Comparison of ENCODE assay signal across 20 cellular contexts in genomic region chr12:41983394-41983793, GRCh38.
DNase-seq lines count a peak whose midpoint lies in the region; ATAC-seq, FAIRE-seq and TF ChIP-seq lines count a peak whose summit lies in the region.
"Had no signal": no experiment of that assay in that cellular context is flagged by ENCODE, and none has a peak within 500 bp of the region (broad histone marks: within the 10 kb centered on the region; RNA-seq: fewer than 3 reads in every experiment).

No MANE protein-coding gene starts in this region.

- no peak for TF ChIP-seq POLR2A in H54 (IDR thresholded peaks at IDR 0.05; ENCODE audit: low read depth, low read length)

- no peaks in the 10 kb centered on the region for H4K20me1 ChIP-seq in astrocyte (ENCODE audit: insufficient read depth, low read length)

- FAIRE-seq in astrocyte (lab: Jason Lieb, UNC) (no peak), H54 (lab: Jason Lieb, UNC) (no peak)
- FAIRE-seq: GM18507 had no signal

- in situ Hi-C loops in G401 (cut with HindIII; ENCODE audit: low sequenced_read_pairs), result no loop called here

- H3K27ac ChIP-seq in astrocyte (ENCODE audit: low read depth, low read length) (no peak overlapping the region), dorsolateral prefrontal cortex (no peak overlapping the region)
- H3K27ac ChIP-seq: brain microvascular endothelial cell, neural progenitor cell, psoas muscle, spleen had no signal

- no peaks in the 10 kb centered on the region for H3K36me3 ChIP-seq in astrocyte (ENCODE audit: insufficient read depth, low read length)
- H3K36me3 ChIP-seq: brain microvascular endothelial cell, neural progenitor cell, spleen had no signal

- H3K9me3 Mint-ChIP-seq in astrocyte (ENCODE audit: unreplicated experiment), result peaks cover 1% of the 10 kb centered on the region
- H3K9me3 Mint-ChIP-seq in nephron, result peaks cover 7% of the 10 kb centered on the region
- no peaks in the 10 kb centered on the region for H3K9me3 Mint-ChIP-seq in natural killer cell treated with Interleukin-12 subunit alpha and Interleukin-12 subunit beta and Interleukin-15 and Interleukin-18, amount 100 ng/mL, for 72 hours
- H3K9me3 Mint-ChIP-seq: activated T-helper 1 cell treated with anti-CD3 and anti-CD28 coated beads, Interleukin-12 subunit alpha, Interleukin-12 subunit beta, Interleukin-2, Interleukin-4 antibody, amounts not matched to agents 30 ng/mL and 10 ng/mL and 1 ng/mL, durations not matched to agents 14 hours and 24 hours and 36 hours; type B pancreatic cell had no signal

- TF ChIP-seq CTCF in astrocyte (IDR thresholded peaks at IDR 0.05; ENCODE audit: insufficient read depth, low read depth, low read length) (no peak), nephron (IDR thresholded peaks at IDR 0.05; ENCODE audit: unreplicated experiment in 3 of 3) (no peak), dorsolateral prefrontal cortex (IDR thresholded peaks at IDR 0.05 in 54 of 56, conservative IDR thresholded peaks at IDR 0.05 in 2 of 56; ENCODE audit: low read depth in 1 of 56, partially characterized antibody in 56 of 56) (no peak)

- no peak for ATAC-seq in natural killer cell treated with Interleukin-12 subunit alpha and Interleukin-12 subunit beta and Interleukin-15 and Interleukin-18, amount 100 ng/mL, for 72 hours
- ATAC-seq: left ventricle myocardium superior, psoas muscle, Right ventricle myocardium inferior had no signal

- H3K4me3 ChIP-seq in astrocyte (ENCODE audit: insufficient read depth, low read depth, low read length) (no peak overlapping the region), dorsolateral prefrontal cortex (no peak overlapping the region)
- H3K4me3 ChIP-seq: neural progenitor cell, psoas muscle, spleen had no signal

- H3K79me2 ChIP-seq in astrocyte (ENCODE audit: insufficient read depth, low read length), result no peaks in the 10 kb centered on the region

- H3K27me3 ChIP-seq in astrocyte (ENCODE audit: insufficient read depth, low read length) (no peaks in the 10 kb centered on the region), dorsolateral prefrontal cortex (no peaks in the 10 kb centered on the region)
- H3K27me3 ChIP-seq: brain microvascular endothelial cell, neural progenitor cell, spleen had no signal

- peaks cover 2% of the 10 kb centered on the region for H3K9me3 ChIP-seq in astrocyte (ENCODE audit: insufficient read depth, low read depth, low read length)
- H3K9me3 ChIP-seq: psoas muscle had no signal

- DNase-seq in G401 (ENCODE audit: low spot score) (peak; percentile 5), NCI-H146 treated with DMSO at 0.1 percent for 48 hours (lab: John Stamatoyannopoulos, UW; ENCODE audit: unreplicated experiment) (peak; percentile 37), astrocyte (ENCODE audit: low read depth) (peak; percentile 64), dorsolateral prefrontal cortex (no peak), COR-L47 (lab: John Stamatoyannopoulos, UW) (no peak), H54 (ENCODE audit: insufficient read length, low spot score) (no peak)
- DNase-seq in natural killer cell treated with Interleukin-12 subunit alpha and Interleukin-12 subunit beta and Interleukin-15 and Interleukin-18, amount 100 ng/mL, for 72 hours (ENCODE audit: low spot score), result no peak
- DNase-seq: brain microvascular endothelial cell; left ventricle myocardium superior; NCI-H510A; psoas muscle; spleen; stimulated activated CD4-positive, alpha-beta T cell treated with anti-CD3 and anti-CD28 coated beads, Interleukin-4, amount 100 ng/mL, for 24 hours had no signal

- no peaks in the 10 kb centered on the region for H3K36me3 Mint-ChIP-seq in astrocyte (ENCODE audit: low read depth, unreplicated experiment)
- peaks cover 5% of the 10 kb centered on the region for H3K36me3 Mint-ChIP-seq in nephron (ENCODE audit: low read depth)
- no peaks in the 10 kb centered on the region for H3K36me3 Mint-ChIP-seq in natural killer cell treated with Interleukin-12 subunit alpha and Interleukin-12 subunit beta and Interleukin-15 and Interleukin-18, amount 100 ng/mL, for 72 hours
- H3K36me3 Mint-ChIP-seq: activated naive CD8-positive, alpha-beta T cell had no signal

- intact Hi-C loops in dorsolateral prefrontal cortex (cut with DNase I), result no loop called here

- H3K9ac ChIP-seq in astrocyte (ENCODE audit: low read length), result no peak overlapping the region
- H3K9ac ChIP-seq: neural progenitor cell had no signal

- no peak overlapping the region for H3K4me2 ChIP-seq in astrocyte (ENCODE audit: low read length)
- H3K4me2 ChIP-seq: neural progenitor cell had no signal

- peaks cover 11% of the 10 kb centered on the region for H3K4me1 Mint-ChIP-seq in astrocyte (ENCODE audit: low read depth, unreplicated experiment)
- H3K4me1 Mint-ChIP-seq in nephron, result peaks cover 29% of the 10 kb centered on the region
- no peaks in the 10 kb centered on the region for H3K4me1 Mint-ChIP-seq in natural killer cell treated with Interleukin-12 subunit alpha and Interleukin-12 subunit beta and Interleukin-15 and Interleukin-18, amount 100 ng/mL, for 72 hours (ENCODE audit: low read depth in 2 of 2)

- peak overlapping the region; percentile 5 for H3K27ac Mint-ChIP-seq in astrocyte (ENCODE audit: unreplicated experiment)
- peak overlapping the region in 2 of 3 experiments; percentile 78 to 80 for H3K27ac Mint-ChIP-seq in nephron
- H3K27ac Mint-ChIP-seq in natural killer cell treated with Interleukin-12 subunit alpha and Interleukin-12 subunit beta and Interleukin-15 and Interleukin-18, amount 100 ng/mL, for 72 hours, result no peak overlapping the region
- H3K27ac Mint-ChIP-seq: activated naive CD8-positive, alpha-beta T cell; activated T-helper 1 cell treated with anti-CD3 and anti-CD28 coated beads, Interleukin-12 subunit alpha, Interleukin-12 subunit beta, Interleukin-2, Interleukin-4 antibody, amounts not matched to agents 30 ng/mL and 10 ng/mL and 1 ng/mL, durations not matched to agents 14 hours and 24 hours and 36 hours; neural progenitor cell; type B pancreatic cell had no signal

- no peak overlapping the region for H3K4me3 Mint-ChIP-seq in astrocyte (ENCODE audit: unreplicated experiment)
- no peak overlapping the region for H3K4me3 Mint-ChIP-seq in nephron
- H3K4me3 Mint-ChIP-seq in natural killer cell treated with Interleukin-12 subunit alpha and Interleukin-12 subunit beta and Interleukin-15 and Interleukin-18, amount 100 ng/mL, for 72 hours, result no peak overlapping the region
- H3K4me3 Mint-ChIP-seq: activated naive CD8-positive, alpha-beta T cell; activated T-helper 1 cell treated with anti-CD3 and anti-CD28 coated beads, Interleukin-12 subunit alpha, Interleukin-12 subunit beta, Interleukin-2, Interleukin-4 antibody, amounts not matched to agents 30 ng/mL and 10 ng/mL and 1 ng/mL, durations not matched to agents 14 hours and 24 hours and 36 hours; neural progenitor cell; type B pancreatic cell had no signal

- H2AFZ ChIP-seq in astrocyte (ENCODE audit: low read depth, low read length), result no peak overlapping the region
- H2AFZ ChIP-seq: neural progenitor cell had no signal

- no peaks in the 10 kb centered on the region for H3K27me3 Mint-ChIP-seq in astrocyte (ENCODE audit: low read depth, unreplicated experiment)
- no peaks in the 10 kb centered on the region for H3K27me3 Mint-ChIP-seq in nephron (ENCODE audit: low read depth)
- peaks cover 0 to 36% of the 10 kb centered on the region in 2 donors for H3K27me3 Mint-ChIP-seq in natural killer cell treated with Interleukin-12 subunit alpha and Interleukin-12 subunit beta and Interleukin-15 and Interleukin-18, amount 100 ng/mL, for 72 hours
- H3K27me3 Mint-ChIP-seq: type B pancreatic cell had no signal

- H3K4me1 ChIP-seq in astrocyte (ENCODE audit: insufficient read depth, low read length), result no peaks in the 10 kb centered on the region
- H3K4me1 ChIP-seq: neural progenitor cell, psoas muscle, spleen had no signal

Comparison
In these comparisons a context has a peak if more than half of its experiments do, and no peak if none do; other contexts are left out.
1. DNase-seq: peak in G401 (single experiment), NCI-H146 treated with DMSO at 0.1 percent for 48 hours (single experiment) and astrocyte (single experiment); none in dorsolateral prefrontal cortex (0 of 10), COR-L47 (single experiment), natural killer cell treated with Interleukin-12 subunit alpha and Interleukin-12 subunit beta and Interleukin-15 and Interleukin-18, amount 100 ng/mL, for 72 hours (single experiment) and H54 (single experiment).
2. H3K27ac Mint-ChIP-seq: peak in astrocyte (single experiment) and nephron (2 of 3); none in natural killer cell treated with Interleukin-12 subunit alpha and Interleukin-12 subunit beta and Interleukin-15 and Interleukin-18, amount 100 ng/mL, for 72 hours (0 of 2).